Comparison of ENCODE assay signal across 8 cellular contexts in the genomic region with DNA sequence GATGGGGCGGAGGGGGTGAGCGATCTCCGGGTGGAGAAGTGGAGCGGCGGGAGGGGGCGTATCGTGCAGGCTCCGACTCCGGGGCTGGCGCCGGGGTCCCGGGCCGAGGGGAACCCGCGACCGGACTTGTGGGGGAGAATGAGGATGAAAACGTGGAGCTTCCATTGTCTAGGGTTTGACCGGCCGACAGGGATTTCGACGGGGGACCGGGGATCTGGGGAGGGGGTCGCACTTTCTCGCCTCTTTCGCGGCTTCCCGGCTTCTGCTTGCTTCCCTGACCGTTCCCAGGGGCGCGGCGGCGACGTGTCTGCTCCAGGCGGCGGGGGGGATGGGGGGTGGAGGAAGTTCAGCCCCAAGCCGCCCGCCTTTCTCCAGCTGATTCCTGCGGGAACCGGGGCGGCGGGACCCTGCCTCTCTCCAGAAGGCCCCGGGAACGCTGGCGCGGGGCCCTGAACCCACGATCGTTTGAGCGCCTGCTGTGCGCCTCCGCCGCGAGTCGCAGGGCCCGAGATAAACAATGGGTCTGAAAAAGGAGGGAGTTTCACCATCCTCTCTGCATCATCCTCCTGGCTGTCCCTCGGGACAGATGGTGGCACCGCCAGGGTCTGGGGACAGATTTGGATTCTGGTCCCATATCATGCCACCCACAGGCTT.
A peak's percentile ranks its signal among the peaks of the same experiment; 100 is the strongest.
DNase-seq lines count a peak whose midpoint lies in the region; ATAC-seq lines count a peak whose summit lies in the region.

No MANE protein-coding gene starts in this region.

- peaks cover 2% of the 10 kb centered on the region for H3K9me3 ChIP-seq in iPS-18c (ENCODE audit: control insufficient read depth, insufficient read depth, low read length)

- H3K4me3 ChIP-seq in iPS-18c (ENCODE audit: insufficient read depth, low read depth, low read length): peak overlapping the region; percentile 89
- H3K4me3 ChIP-seq in skin epidermis: peak overlapping the region; percentile 83 to 98 (median 94)

- ATAC-seq in HG03139 (IDR thresholded peaks at IDR 0.05; ENCODE audit: unreplicated experiment): no peak

- DNase-seq in NCI-H345 (lab: John Stamatoyannopoulos, UW): peak; percentile 19
- DNase-seq in NCI-H345 treated with DMSO at 0.1 percent for 48 hours (lab: John Stamatoyannopoulos, UW; ENCODE audit: unreplicated experiment): no peak
- peak; percentile 71 for DNase-seq in NCI-H69 (lab: John Stamatoyannopoulos, UW)
- peak; percentile 58 for DNase-seq in astrocyte of the hippocampus (ENCODE audit: low read depth, low spot score)
- no peak for DNase-seq in NCI-H510A treated with DMSO at 0.1 percent for 48 hours (lab: John Stamatoyannopoulos, UW)

- peak overlapping the region; percentile 93 to 100 (median 99) for H3K27ac ChIP-seq in skin epidermis

Comparison
In these comparisons a context has a peak if more than half of its experiments do, and no peak if none do; other contexts are left out.
1. DNase-seq: peak in NCI-H345 (single experiment), NCI-H69 (single experiment) and astrocyte of the hippocampus (single experiment); none in NCI-H345 treated with DMSO at 0.1 percent for 48 hours (single experiment) and NCI-H510A treated with DMSO at 0.1 percent for 48 hours (single experiment).